9 cellular contexts compared by ENCODE assay signal in the genomic region with DNA sequence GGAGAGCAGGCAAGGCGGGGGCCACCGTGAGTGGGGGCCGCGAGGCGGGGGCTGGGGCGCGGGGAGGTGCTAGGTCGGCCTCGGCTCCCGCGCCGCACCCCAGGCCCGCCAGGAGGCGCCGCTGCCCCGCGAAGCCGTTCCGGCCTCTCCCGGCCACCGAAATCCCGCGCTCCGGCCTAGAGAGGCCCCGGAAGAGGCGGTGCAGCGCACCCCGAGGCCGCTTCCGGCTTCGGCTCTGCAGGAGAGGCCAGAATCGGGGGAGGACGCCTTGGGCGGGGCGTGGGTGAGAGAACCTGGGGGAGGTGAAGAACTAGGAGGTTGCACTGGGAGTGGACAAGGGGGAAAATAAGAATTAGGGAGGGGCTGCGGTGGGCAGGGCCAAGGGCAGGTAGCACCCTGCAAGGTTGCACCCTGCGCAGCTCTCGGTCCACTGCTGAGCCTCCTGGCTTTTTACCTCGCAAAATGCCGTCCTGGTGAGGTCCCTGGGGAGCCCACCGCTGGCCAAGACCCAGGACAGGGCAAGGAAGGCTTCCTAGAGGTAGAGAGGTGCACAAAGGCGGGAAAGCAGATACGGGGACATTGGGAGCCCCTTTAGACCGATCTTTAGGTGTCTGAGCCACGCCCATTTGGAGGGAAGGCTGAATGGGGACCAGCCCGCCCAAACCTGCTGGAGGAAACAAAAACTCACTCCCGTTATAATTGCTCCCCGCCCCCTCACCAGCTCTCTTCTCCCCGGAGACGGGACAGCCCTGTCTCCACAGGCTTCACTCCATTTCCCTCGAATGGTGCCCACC. TPM values are rescaled to one million over a fixed set of nuclear protein-coding genes. Genes with fewer than 3 reads are reported as not detected.
DNase-seq lines count a peak whose midpoint lies in the region; ATAC-seq, FAIRE-seq and TF ChIP-seq lines count a peak whose summit lies in the region.
"Had no signal": no experiment of that assay in that cellular context is flagged by ENCODE, and none has a peak within 500 bp of the region (broad histone marks: within the 10 kb centered on the region; RNA-seq: fewer than 3 reads in every experiment).

No MANE protein-coding gene starts in this region.

- H3K4me2 ChIP-seq in BLaER1 = peak overlapping the region; percentile 88

- H3K4me3 Mint-ChIP-seq in activated CD4-positive, alpha-beta T cell treated with anti-CD3 and anti-CD28 coated beads for 36 hours = peak overlapping the region; percentile 79

- TF ChIP-seq CTCF in colonic mucosa (IDR thresholded peaks at IDR 0.05) = peak; percentile 93
- TF ChIP-seq CTCF in left lung (IDR thresholded peaks at IDR 0.05) = peak; percentile 89 to 92

- H3K4me3 ChIP-seq in BLaER1 (peak overlapping the region; percentile 79), colonic mucosa (peak overlapping the region; percentile 82), left lung (peak overlapping the region; percentile 66 to 72)

- no peaks in the 10 kb centered on the region for H3K9me3 ChIP-seq in BLaER1
- H3K9me3 ChIP-seq in colonic mucosa = no peaks in the 10 kb centered on the region
- no peaks in the 10 kb centered on the region for H3K9me3 ChIP-seq in left lung

- H3K4me1 ChIP-seq in BLaER1 = peaks cover 34% of the 10 kb centered on the region
- peaks cover 4% of the 10 kb centered on the region for H3K4me1 ChIP-seq in colonic mucosa
- H3K4me1 ChIP-seq in left lung = peaks cover 17 to 48% of the 10 kb centered on the region in 2 donors

- peak; percentile 87 for FAIRE-seq in GM19239 (lab: Jason Lieb, UNC)
- FAIRE-seq: colon had no signal

- DNase-seq in GM19239 (ENCODE audit: insufficient read length, low spot score) = peak; percentile 92
- peak; percentile 85 for DNase-seq in NCI-H510A treated with DMSO at 0.1 percent for 48 hours (lab: John Stamatoyannopoulos, UW)
- peak; percentile 95 for DNase-seq in activated CD4-positive, alpha-beta T cell treated with anti-CD3 and anti-CD28 coated beads for 36 hours
- peak; percentile 95 for DNase-seq in colonic mucosa
- peak; percentile 95 to 99 for DNase-seq in left lung
- peak; percentile 84 to 91 for DNase-seq in stimulated activated CD4-positive, alpha-beta T cell treated with anti-CD3 and anti-CD28 coated beads, Interleukin-2, amount 100 ng/mL, for 48 hours

- peaks cover 10% of the 10 kb centered on the region; the same call in 1 of the 2 replicates for H3K27me3 ChIP-seq in BLaER1
- no peaks in the 10 kb centered on the region for H3K27me3 ChIP-seq in colonic mucosa
- peaks cover 0 to 13% of the 10 kb centered on the region in 2 donors for H3K27me3 ChIP-seq in left lung

- peak overlapping the region; percentile 74 for H3K27ac ChIP-seq in BLaER1
- H3K27ac ChIP-seq in colonic mucosa = peak overlapping the region; percentile 85
- peak overlapping the region; percentile 69 to 91 for H3K27ac ChIP-seq in left lung

- H3K9me3 Mint-ChIP-seq in activated CD4-positive, alpha-beta T cell treated with anti-CD3 and anti-CD28 coated beads for 36 hours (ENCODE audit: low read depth) = no peaks in the 10 kb centered on the region

- intact Hi-C loops in activated CD4-positive, alpha-beta T cell treated with anti-CD3 and anti-CD28 coated beads for 36 hours (cut with DNase I, micrococcal nuclease) = loop anchor here (1.0 to 10.0 kb wide), 11 partner anchors 8 to 1383 kb away; partner anchors contain the start of genes BSN (in 1 of the 2), GNAI2 (in 1 of the 2), HYAL3 (in 1 of the 2) and IFRD2 (in 1 of the 2)
- intact Hi-C loops in colonic mucosa (cut with DNase I) = loop anchor here (2.0 kb wide), 1 partner anchor 47 kb away; no protein-coding TSS in a partner anchor
- intact Hi-C loops in left lung (cut with DNase I) = loop anchor here in 1 of 2 donors (5.0 kb wide), 2 partner anchors 35 to 45 kb away; partner anchors contain the start of gene GNAT1

- ATAC-seq in HG03439 (IDR thresholded peaks at IDR 0.05; ENCODE audit: unreplicated experiment) = peak; percentile 83
- peak; percentile 83 for ATAC-seq in activated CD4-positive, alpha-beta T cell treated with anti-CD3 and anti-CD28 coated beads for 36 hours
- peak; percentile 91 for ATAC-seq in left lung

- H3K27ac Mint-ChIP-seq in activated CD4-positive, alpha-beta T cell treated with anti-CD3 and anti-CD28 coated beads for 36 hours = peak overlapping the region; percentile 88

- no peaks in the 10 kb centered on the region for H3K27me3 Mint-ChIP-seq in activated CD4-positive, alpha-beta T cell treated with anti-CD3 and anti-CD28 coated beads for 36 hours

- CTCF ChIA-PET in activated CD4-positive, alpha-beta T cell treated with anti-CD3 and anti-CD28 coated beads for 36 hours (lab: Charles Lee) = interaction anchor here (0.7 to 7.6 kb wide), 18 partner anchors 8 to 110 kb away, joined by 3 to 79 read pairs (median 5); partner anchors contain the start of genes GNAI2 and GNAT1

- H4K20me1 ChIP-seq in BLaER1 = no peaks in the 10 kb centered on the region

- POLR2A ChIA-PET in activated CD4-positive, alpha-beta T cell treated with anti-CD3 and anti-CD28 coated beads for 36 hours (lab: Charles Lee) = interaction anchor here (0.6 to 2.5 kb wide), 4 partner anchors 8 to 1514 kb away, joined by 3 to 7 read pairs (median 5); partner anchors contain the start of gene GNAI2

- H3K36me3 Mint-ChIP-seq in activated CD4-positive, alpha-beta T cell treated with anti-CD3 and anti-CD28 coated beads for 36 hours (ENCODE audit: low read depth) = no peaks in the 10 kb centered on the region

- H3K4me1 Mint-ChIP-seq in activated CD4-positive, alpha-beta T cell treated with anti-CD3 and anti-CD28 coated beads for 36 hours = peaks cover 22% of the 10 kb centered on the region

- H3K9ac ChIP-seq in BLaER1 (peak overlapping the region; percentile 79), colonic mucosa (ENCODE audit: low read depth in 2 of 2, low read length in 2 of 2) (peak overlapping the region; percentile 65 to 87)

- no peaks in the 10 kb centered on the region for H3K36me3 ChIP-seq in BLaER1
- no peaks in the 10 kb centered on the region for H3K36me3 ChIP-seq in colonic mucosa
- no peaks in the 10 kb centered on the region for H3K36me3 ChIP-seq in left lung

RNA-seq across cellular contexts. Expression of gene GNAI2, which starts 8.4 kb away (rescaled TPM):
- 100 to 1,000 TPM; 280 to 341 TPM for total RNA-seq in activated CD4-positive, alpha-beta T cell treated with anti-CD3 and anti-CD28 coated beads for 36 hours
- total RNA-seq in colonic mucosa (10 to 100 TPM; 48.7 to 77.4 TPM), left lung (100 to 1,000 TPM; 266 to 381 TPM)

RNA-seq across cellular contexts. Expression of gene SLC38A3, which starts 22.5 kb away (rescaled TPM):
- under 1 TPM in 1 of 2 experiments, not detected in 1; 0.12 TPM for total RNA-seq in activated CD4-positive, alpha-beta T cell treated with anti-CD3 and anti-CD28 coated beads for 36 hours
- total RNA-seq in colonic mucosa = under 1 TPM; 0.24 to 0.40 TPM
- total RNA-seq in left lung = under 1 TPM in 1 of 2 donors, not detected in 1; 0.23 TPM

RNA-seq across cellular contexts. Expression of gene GNAT1, which starts 36.2 kb away (rescaled TPM):
- under 1 TPM in 1 of 2 experiments, not detected in 1; 0.14 TPM for total RNA-seq in activated CD4-positive, alpha-beta T cell treated with anti-CD3 and anti-CD28 coated beads for 36 hours
- total RNA-seq in colonic mucosa (not detected), left lung (not detected)

RNA-seq across cellular contexts. Expression of gene SEMA3B, which starts 41.4 kb away (rescaled TPM):
- total RNA-seq in activated CD4-positive, alpha-beta T cell treated with anti-CD3 and anti-CD28 coated beads for 36 hours = 1 to 10 TPM; 1.6 to 2.1 TPM
- total RNA-seq in colonic mucosa = 10 to 100 TPM; 51.6 to 57.0 TPM
- 10 to 100 TPM; 56.8 to 92.7 TPM for total RNA-seq in left lung

RNA-seq across cellular contexts. Expression of gene LSMEM2, which starts 51.3 kb away (rescaled TPM):
- not detected for total RNA-seq in activated CD4-positive, alpha-beta T cell treated with anti-CD3 and anti-CD28 coated beads for 36 hours
- total RNA-seq in colonic mucosa (not detected), left lung (under 1 TPM in 1 of 2 donors, not detected in 1; 0.24 TPM)

Comparison
In these comparisons a context has a peak if more than half of its experiments do, and no peak if none do; other contexts are left out.
1. Peak in every context shown above with its lines: DNase-seq, ATAC-seq, H3K4me3 ChIP-seq and H3K27ac ChIP-seq.